In genomic region chr12:110549716-110550115, GRCh38 we compare ENCODE assay signal across 1 cellular context.
TF ChIP-seq lines count a peak whose summit lies in the region.

No MANE protein-coding gene starts in this region.

TF ChIP-seq in WTC11, 78 proteins besides CTCF, POLR2A, EP300 and RAD21:
- TF ChIP-seq ZNF219 (CRISPR knock-in tag; IDR thresholded peaks at IDR 0.05; ENCODE audit: borderline replicate concordance) (no peak), FOXJ3 (CRISPR knock-in tag; IDR thresholded peaks at IDR 0.05; ENCODE audit: borderline replicate concordance) (no peak), ZNF416 (CRISPR knock-in tag; IDR thresholded peaks at IDR 0.05) (no peak), ESRRA (CRISPR knock-in tag; IDR thresholded peaks at IDR 0.05; ENCODE audit: borderline replicate concordance) (no peak)
- TF ChIP-seq, protein P1, sequence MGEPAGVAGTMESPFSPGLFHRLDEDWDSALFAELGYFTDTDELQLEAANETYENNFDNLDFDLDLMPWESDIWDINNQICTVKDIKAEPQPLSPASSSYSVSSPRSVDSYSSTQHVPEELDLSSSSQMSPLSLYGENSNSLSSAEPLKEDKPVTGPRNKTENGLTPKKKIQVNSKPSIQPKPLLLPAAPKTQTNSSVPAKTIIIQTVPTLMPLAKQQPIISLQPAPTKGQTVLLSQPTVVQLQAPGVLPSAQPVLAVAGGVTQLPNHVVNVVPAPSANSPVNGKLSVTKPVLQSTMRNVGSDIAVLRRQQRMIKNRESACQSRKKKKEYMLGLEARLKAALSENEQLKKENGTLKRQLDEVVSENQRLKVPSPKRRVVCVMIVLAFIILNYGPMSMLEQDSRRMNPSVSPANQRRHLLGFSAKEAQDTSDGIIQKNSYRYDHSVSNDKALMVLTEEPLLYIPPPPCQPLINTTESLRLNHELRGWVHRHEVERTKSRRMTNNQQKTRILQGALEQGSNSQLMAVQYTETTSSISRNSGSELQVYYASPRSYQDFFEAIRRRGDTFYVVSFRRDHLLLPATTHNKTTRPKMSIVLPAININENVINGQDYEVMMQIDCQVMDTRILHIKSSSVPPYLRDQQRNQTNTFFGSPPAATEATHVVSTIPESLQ (CRISPR knock-in tag; IDR thresholded peaks at IDR 0.05) = no peak
TF ChIP-seq in WTC11: peak in this region for 0.
